ENCODE assay signal across 9 cellular contexts in the genomic region with DNA sequence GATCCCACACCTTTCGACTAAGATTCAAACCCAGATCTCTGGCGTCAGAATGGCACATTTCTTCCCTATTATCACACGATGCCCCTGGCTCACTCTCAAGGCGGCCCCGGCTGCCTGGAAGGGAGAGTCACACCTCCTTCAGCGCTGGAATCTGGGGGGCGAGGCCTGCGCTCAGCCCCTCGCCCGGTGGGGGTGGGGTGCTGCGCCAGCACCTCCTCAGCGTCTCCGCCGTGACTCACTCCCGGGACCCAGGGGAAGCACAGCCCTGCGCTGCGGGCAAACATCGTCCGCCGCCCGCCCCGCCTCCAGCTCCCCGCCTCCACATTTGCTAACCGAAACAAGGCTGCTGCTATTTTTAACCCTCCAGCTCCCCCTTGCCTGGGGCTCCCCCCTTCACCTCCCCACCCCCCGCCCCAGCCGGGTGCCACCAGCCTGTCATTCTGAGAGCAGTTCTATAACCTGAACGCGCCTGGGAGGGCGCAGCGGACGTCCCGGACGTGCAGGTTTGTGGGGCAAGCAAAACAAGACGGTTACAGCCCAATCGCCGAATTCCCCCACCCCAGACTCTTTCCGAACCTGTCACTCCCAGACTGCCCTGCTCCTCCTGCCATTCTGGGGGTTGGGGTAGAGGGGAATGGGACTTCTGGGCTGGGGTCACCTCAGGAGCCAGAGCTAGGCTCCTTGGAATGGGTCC. TPM values are rescaled to one million over a fixed set of nuclear protein-coding genes. Genes with fewer than 3 reads are reported as not detected.
A peak's percentile ranks its signal among the peaks of the same experiment; 100 is the strongest.
DNase-seq lines count a peak whose midpoint lies in the region; ATAC-seq, FAIRE-seq and TF ChIP-seq lines count a peak whose summit lies in the region.
"Had no signal": no experiment of that assay in that cellular context is flagged by ENCODE, and none has a peak within 500 bp of the region (broad histone marks: within the 10 kb centered on the region; RNA-seq: fewer than 3 reads in every experiment).

No MANE protein-coding gene starts in this region.

- no peak for TF ChIP-seq CTCF in RWPE1 (conservative IDR thresholded peaks at IDR 0.05; ENCODE audit: low read depth)
- TF ChIP-seq CTCF in osteoblast (IDR thresholded peaks at IDR 0.05; ENCODE audit: extremely low read depth, low read depth, low read length): no peak

- peak overlapping the region; percentile 82 for H3K4me2 ChIP-seq in osteoblast (ENCODE audit: insufficient read depth, low read length)

- FAIRE-seq in frontal cortex (lab: Jason Lieb, UNC): no peak
- FAIRE-seq: A204.1 had no signal

- H3K36me3 ChIP-seq in osteoblast (ENCODE audit: insufficient read depth, low read length): peaks cover 10% of the 10 kb centered on the region
- peaks cover 18% of the 10 kb centered on the region for H3K36me3 ChIP-seq in thymus (ENCODE audit: control insufficient read depth, insufficient read depth)

- H3K4me1 ChIP-seq in osteoblast (ENCODE audit: insufficient read depth, low read length) (peaks cover 84% of the 10 kb centered on the region), thymus (ENCODE audit: control insufficient read depth, insufficient read depth, low read length) (peaks cover 70% of the 10 kb centered on the region)

- WGBS in thymus: under 1% methylated on average over 37 of the region's 37 CpGs

- H3K4me3 ChIP-seq in osteoblast (ENCODE audit: insufficient read depth, low read length) (peak overlapping the region; percentile 59), thymus (ENCODE audit: low read length) (peak overlapping the region; percentile 69)

- H3K79me2 ChIP-seq in osteoblast (ENCODE audit: insufficient read depth, low read length): peaks cover 88% of the 10 kb centered on the region

- CTCF ChIA-PET in RWPE1 (lab: Yijun Ruan, JAX): interaction anchor here (0.6 to 2.0 kb wide), 4 partner anchors 19 to 814 kb away, joined by 3 to 13 read pairs (median 3); no protein-coding TSS in a partner anchor

- no peaks in the 10 kb centered on the region for H3K9me3 ChIP-seq in osteoblast (ENCODE audit: low read depth, low read length)
- H3K9me3 ChIP-seq in thymus (ENCODE audit: control insufficient read depth): no peaks in the 10 kb centered on the region

- DNase-seq in DMS153 (lab: John Stamatoyannopoulos, UW) (peak; percentile 25), DMS153 treated with DMSO at 0.1 percent for 48 hours (lab: John Stamatoyannopoulos, UW; ENCODE audit: unreplicated experiment) (no peak), RWPE1 (ENCODE audit: low spot score) (peak; percentile 92), frontal cortex (ENCODE audit: low spot score in 2 of 2) (peak; percentile 56 to 84), osteoblast (ENCODE audit: insufficient read length, low spot score, missing footprints) (peak; percentile 98)
- peak; percentile 91 for DNase-seq in activated gamma-delta T cell treated with anti-CD3 and anti-CD28 coated beads, Interleukin-2, amount 50 U/mL, for 16 hours (ENCODE audit: low read depth)

- ATAC-seq in HG03108 (IDR thresholded peaks at IDR 0.05; ENCODE audit: unreplicated experiment): peak; percentile 64

- POLR2A ChIA-PET in RWPE1 (lab: Yijun Ruan, JAX; ENCODE audit: low non-redundant PET): interaction anchor here (0.6 to 1.6 kb wide), 3 partner anchors 11 to 353 kb away, joined by 6 to 9 read pairs (median 8); no protein-coding TSS in a partner anchor

- H4K20me1 ChIP-seq in osteoblast (ENCODE audit: insufficient read depth, low read length): peaks cover 59% of the 10 kb centered on the region

- H3K27me3 ChIP-seq in osteoblast (ENCODE audit: insufficient read depth, low read length): no peaks in the 10 kb centered on the region
- H3K27me3 ChIP-seq in thymus (ENCODE audit: control insufficient read depth, insufficient read depth): no peaks in the 10 kb centered on the region

- H2AFZ ChIP-seq in osteoblast (ENCODE audit: low read length): no peak overlapping the region

- peak overlapping the region; percentile 99 for H3K27ac ChIP-seq in RWPE1
- H3K27ac ChIP-seq in osteoblast (ENCODE audit: low read depth, low read length): peak overlapping the region; percentile 95
- peak overlapping the region; percentile 99 for H3K27ac ChIP-seq in thymus (ENCODE audit: low read depth)

RNA-seq across cellular contexts. Expression of gene HDAC7, which starts 6.8 kb away (rescaled TPM):
- total RNA-seq in frontal cortex: 4.9 TPM
- 39.8 and 41.3 TPM in 2 replicates for total RNA-seq in osteoblast
- polyA plus RNA-seq in thymus: 130 TPM

RNA-seq across cellular contexts. Expression of gene SLC48A1, which starts 39.9 kb away (rescaled TPM):
- total RNA-seq in frontal cortex: 8.6 TPM
- 18.0 and 19.2 TPM in 2 replicates for total RNA-seq in osteoblast
- polyA plus RNA-seq in thymus: 9.3 TPM

RNA-seq across cellular contexts. Expression of gene RAPGEF3, which starts 54.3 kb away (rescaled TPM):
- total RNA-seq in frontal cortex (7.7 TPM), osteoblast (3.5 and 4.3 TPM in 2 replicates)
- polyA plus RNA-seq in thymus: 20.9 TPM
